Comparison of ENCODE assay signal across 8 cellular contexts in genomic region chr20:62367136-62367482, GRCh38. TPM values are rescaled to one million over a fixed set of nuclear protein-coding genes. Genes with fewer than 3 reads are reported as not detected.
A peak's percentile ranks its signal among the peaks of the same experiment; 100 is the strongest.
DNase-seq lines count a peak whose midpoint lies in the region; ATAC-seq and TF ChIP-seq lines count a peak whose summit lies in the region.

Gene LAMA5, minus strand, starts transcription at chr20:62367312. Its CDS starts 67 bp downstream, at chr20:62367245.

- no peaks in the 10 kb centered on the region for H3K27me3 Mint-ChIP-seq in WTC11 (ENCODE audit: low read depth)
- H3K27me3 Mint-ChIP-seq in neural crest cell (ENCODE audit: low read depth) = peaks cover 13% of the 10 kb centered on the region

- in situ Hi-C loops in Caki2 (cut with HindIII; ENCODE audit: low pct_unique_long_range_greater_than_20kb, low sequenced_read_pairs) = no loop called here

- DNase-seq in Caki2 (ENCODE audit: low read depth) (peak; percentile 51), WTC11 (ENCODE audit: low spot score) (peak; percentile 74), foreskin fibroblast (peak; percentile 25 to 74), neural crest cell (ENCODE audit: low read depth, low spot score) (peak; percentile 52), NCI-H1694 (lab: John Stamatoyannopoulos, UW) (no peak), SKM-1 treated with dmso at 0.1 percent for 144 hours (lab: John Stamatoyannopoulos, UW; ENCODE audit: unreplicated experiment) (no peak)
- DNase-seq in activated CD4-positive, CD25-positive, alpha-beta regulatory T cell treated with anti-CD3 and anti-CD28 coated beads, Interleukin-2, amount 50 U/mL, for 72 hours = no peak

- H3K9me3 Mint-ChIP-seq in WTC11 (no peaks in the 10 kb centered on the region), neural crest cell (no peaks in the 10 kb centered on the region)

- no peaks in the 10 kb centered on the region for H3K36me3 Mint-ChIP-seq in WTC11
- no peaks in the 10 kb centered on the region for H3K36me3 Mint-ChIP-seq in neural crest cell (ENCODE audit: low read depth)

- H3K4me1 Mint-ChIP-seq in WTC11 = peaks cover 42% of the 10 kb centered on the region
- peaks cover 6% of the 10 kb centered on the region for H3K4me1 Mint-ChIP-seq in neural crest cell

- TF ChIP-seq CTCF in WTC11 (IDR thresholded peaks at IDR 0.05) (no peak), foreskin fibroblast (IDR thresholded peaks at IDR 0.05; ENCODE audit: low read depth, low read length) (no peak), neural crest cell (conservative IDR thresholded peaks at IDR 0.05) (no peak)

- CTCF ChIA-PET in WTC11 (lab: Charles Lee) = interaction anchor here (3.0 to 9.1 kb wide), 3 partner anchors 11 to 65 kb away, joined by 28 to 137 read pairs (median 89); partner anchors contain the start of gene ADRM1

- peak within 1 kb of the TSS; percentile 68 for H3K4me3 Mint-ChIP-seq in WTC11
- H3K4me3 Mint-ChIP-seq in neural crest cell = peak within 1 kb of the TSS; percentile 49

- ATAC-seq in HG02885 (IDR thresholded peaks at IDR 0.05; ENCODE audit: poor library complexity, unreplicated experiment) (peak; percentile 35), WTC11 (peak; percentile 12)

- H3K27ac Mint-ChIP-seq in WTC11 (peak within 1 kb of the TSS; percentile 60), neural crest cell (ENCODE audit: unreplicated experiment) (no peak within 1 kb of the TSS)

- POLR2A ChIA-PET in WTC11 (lab: Charles Lee) = interaction anchor here (1.7 to 4.8 kb wide), 4 partner anchors 10 to 65 kb away, joined by 4 to 29 read pairs (median 16); partner anchors contain the start of genes ADRM1 and RPS21

- H3K4me3 ChIP-seq in foreskin fibroblast (ENCODE audit: low read depth in 1 of 2, low read length in 2 of 2) = peak within 1 kb of the TSS; percentile 55 to 65

TF ChIP-seq in WTC11, 78 proteins besides CTCF, POLR2A, EP300 and RAD21:
- TF ChIP-seq ZNF263 (CRISPR knock-in tag; IDR thresholded peaks at IDR 0.05; ENCODE audit: low read depth) (no peak), RELA (CRISPR knock-in tag; IDR thresholded peaks at IDR 0.05; ENCODE audit: borderline replicate concordance) (no peak), SP1 (CRISPR knock-in tag; conservative IDR thresholded peaks at IDR 0.05) (peak; percentile 65; the same call in 1 of the 2 replicates)

RNA-seq across cellular contexts. Expression of gene LAMA5, which starts in this region (rescaled TPM):
- total RNA-seq in Caki2 (2014; rRNA removed; shearing (Covaris generic); ENCODE audit: low replicate concordance) = 59.3 and 63.3 TPM in 2 replicates
- total RNA-seq in WTC11 (2021) (298 to 329 TPM (median 323 TPM) in 3 replicates), neural crest cell (35.0 and 38.8 TPM in 2 replicates)

Comparison
In these comparisons a context has a peak if more than half of its experiments do, and no peak if none do; other contexts are left out.
1. DNase-seq: peak in Caki2 (single experiment), WTC11 (single experiment), foreskin fibroblast (2 of 2) and neural crest cell (single experiment); none in NCI-H1694 (single experiment), SKM-1 treated with dmso at 0.1 percent for 144 hours (single experiment) and activated CD4-positive, CD25-positive, alpha-beta regulatory T cell treated with anti-CD3 and anti-CD28 coated beads, Interleukin-2, amount 50 U/mL, for 72 hours (single experiment).